Comparison of ENCODE assay signal across 10 cellular contexts in the genomic region with DNA sequence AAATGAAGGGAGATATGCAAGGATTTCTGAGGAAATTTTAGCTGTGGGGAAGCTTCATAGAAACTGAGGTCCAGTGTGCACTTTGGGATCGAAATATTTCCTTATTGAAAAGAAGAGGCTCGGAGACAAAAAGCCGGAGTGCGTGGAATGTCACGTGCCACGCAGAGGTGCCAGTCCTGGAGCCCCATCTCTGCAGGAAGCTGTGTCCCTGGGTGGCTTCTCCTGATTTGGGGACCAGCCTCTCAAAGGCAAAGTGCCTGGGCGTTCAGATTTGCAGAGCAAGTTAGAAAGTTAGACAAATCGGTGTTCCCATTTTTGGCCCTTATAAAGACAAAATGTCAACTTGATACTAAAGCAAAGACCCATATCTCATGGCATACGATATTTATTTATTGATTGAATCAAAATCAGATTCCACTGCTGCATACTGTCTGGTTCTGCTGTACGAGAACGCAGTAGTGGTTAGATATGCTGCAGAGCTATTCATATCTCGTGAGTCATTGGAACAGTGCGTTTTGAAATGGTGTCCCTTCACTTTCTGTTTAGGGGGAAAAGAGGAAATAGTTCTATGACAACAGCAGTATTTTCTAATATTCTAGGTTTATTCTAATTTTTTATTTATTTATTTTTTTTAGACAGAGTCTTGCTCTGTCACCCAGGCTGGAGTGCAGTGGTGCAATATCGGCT. TPM values are rescaled to one million over a fixed set of nuclear protein-coding genes. Genes with fewer than 3 reads are reported as not detected.
DNase-seq lines count a peak whose midpoint lies in the region; ATAC-seq lines count a peak whose summit lies in the region.
"Had no signal": no experiment of that assay in that cellular context is flagged by ENCODE, and none has a peak within 500 bp of the region (broad histone marks: within the 10 kb centered on the region; RNA-seq: fewer than 3 reads in every experiment).

No MANE protein-coding gene starts in this region.

- peaks cover 41% of the 10 kb centered on the region for H3K4me1 Mint-ChIP-seq in activated T-cell treated with anti-CD3 and anti-CD28 coated beads, Interleukin-2, amount 50 U/mL, for 72 hours (ENCODE audit: low read depth)

- peaks cover 0 to 2% of the 10 kb centered on the region in 2 donors for H3K9me3 Mint-ChIP-seq in activated T-cell treated with anti-CD3 and anti-CD28 coated beads, Interleukin-2, amount 50 U/mL, for 72 hours

- H3K27ac Mint-ChIP-seq in activated T-cell treated with anti-CD3 and anti-CD28 coated beads, Interleukin-2, amount 50 U/mL, for 72 hours: no peak overlapping the region

- no peaks in the 10 kb centered on the region for H3K27me3 Mint-ChIP-seq in activated T-cell treated with anti-CD3 and anti-CD28 coated beads, Interleukin-2, amount 50 U/mL, for 72 hours (ENCODE audit: low read depth)

- no peak for DNase-seq in activated T-cell treated with anti-CD3 and anti-CD28 coated beads, Interleukin-2, amount 50 U/mL, for 72 hours
- no peak for DNase-seq in activated T-cell treated with anti-CD3 and anti-CD28 coated beads, Interleukin-2, amount 50 U/mL, for 1 hour
- DNase-seq in SKM-1 treated with dmso at 0.1 percent for 144 hours (lab: John Stamatoyannopoulos, UW; ENCODE audit: unreplicated experiment) (peak; percentile 78), left cardiac atrium (no peak), superior temporal gyrus (ENCODE audit: extremely low spot score) (peak; percentile 52), G401 (ENCODE audit: low spot score) (no peak)
- DNase-seq: amygdala, NCI-H1436 treated with DMSO at 0.1 percent for 48 hours had no signal

- in situ Hi-C loops in G401 (cut with HindIII; ENCODE audit: low sequenced_read_pairs): loop anchor here (25.0 kb wide), 1 partner anchor 280 kb away; no protein-coding TSS in a partner anchor

- H3K4me3 Mint-ChIP-seq in activated T-cell treated with anti-CD3 and anti-CD28 coated beads, Interleukin-2, amount 50 U/mL, for 72 hours: peak overlapping the region in 1 of 2 donors; percentile 15

- H3K36me3 Mint-ChIP-seq in activated T-cell treated with anti-CD3 and anti-CD28 coated beads, Interleukin-2, amount 50 U/mL, for 72 hours (ENCODE audit: insufficient read depth in 2 of 2): no peaks in the 10 kb centered on the region

- ATAC-seq in activated T-cell treated with anti-CD3 and anti-CD28 coated beads, Interleukin-2, amount 50 U/mL, for 72 hours (replicated peaks in 1 of 2): peak; percentile 42 to 67
- peak; percentile 53 to 83 for ATAC-seq in left cardiac atrium
- no peak for ATAC-seq in HG03342 (IDR thresholded peaks at IDR 0.05; ENCODE audit: unreplicated experiment)
- ATAC-seq in HG02588 (IDR thresholded peaks at IDR 0.05; ENCODE audit: unreplicated experiment): no peak

- intact Hi-C loops in left cardiac atrium (cut with DNase I): loop anchor here in 1 of 2 donors (10.0 kb wide), 1 partner anchor 388 kb away; no protein-coding TSS in a partner anchor

RNA-seq across cellular contexts. Expression of a gene that starts 9.1 kb away (rescaled TPM):
- 10 to 100 TPM; 23.6 to 26.0 TPM for total RNA-seq in activated T-cell treated with anti-CD3 and anti-CD28 coated beads, Interleukin-2, amount 50 U/mL, for 72 hours
- 10 to 100 TPM; 15.8 to 17.8 TPM for total RNA-seq in left cardiac atrium
- total RNA-seq in G401 (2014; rRNA removed; shearing (Covaris generic)): 30.8 and 38.8 TPM in 2 replicates

Comparison
In these comparisons a context has a peak if more than half of its experiments do, and no peak if none do; other contexts are left out.
1. ATAC-seq: peak in activated T-cell treated with anti-CD3 and anti-CD28 coated beads, Interleukin-2, amount 50 U/mL, for 72 hours (2 of 2) and left cardiac atrium (2 of 2); none in HG03342 (single experiment) and HG02588 (single experiment).
2. DNase-seq: peak in SKM-1 treated with dmso at 0.1 percent for 144 hours (single experiment) and superior temporal gyrus (single experiment); none in activated T-cell treated with anti-CD3 and anti-CD28 coated beads, Interleukin-2, amount 50 U/mL, for 72 hours (0 of 2), activated T-cell treated with anti-CD3 and anti-CD28 coated beads, Interleukin-2, amount 50 U/mL, for 1 hour (single experiment), left cardiac atrium (single experiment) and G401 (single experiment).